16 cellular contexts compared by ENCODE assay signal in genomic region chrX:132093239-132093860, GRCh38. TPM values are rescaled to one million over a fixed set of nuclear protein-coding genes. Genes with fewer than 3 reads are reported as not detected.
"Had no signal": no experiment of that assay in that cellular context is flagged by ENCODE, and none has a peak within 500 bp of the region (broad histone marks: within the 10 kb centered on the region; RNA-seq: fewer than 3 reads in every experiment).

No MANE protein-coding gene starts in this region.

- H3K27ac Mint-ChIP-seq: activated CD4-positive, alpha-beta T cell treated with anti-CD3 and anti-CD28 coated beads, Interleukin-2, amount 10 ng/mL, durations not matched to agents 7 days and 5 days; activated CD8-positive, alpha-beta T cell treated with anti-CD3 and anti-CD28 coated beads, Interleukin-2, amount 10 ng/mL, durations not matched to agents 7 days and 5 days; activated naive CD4-positive, alpha-beta T cell treated with anti-CD3 and anti-CD28 coated beads, Interleukin-2, amount 10 ng/mL, durations not matched to agents 7 days and 5 days; endodermal cell; nephron progenitor cell had no signal

- DNase-seq: activated CD4-positive, alpha-beta T cell treated with anti-CD3 and anti-CD28 coated beads, Interleukin-2, amount 10 ng/mL, durations not matched to agents 7 days and 5 days; activated CD8-positive, alpha-beta T cell treated with anti-CD3 and anti-CD28 coated beads, Interleukin-2, amount 10 ng/mL, durations not matched to agents 7 days and 5 days; activated naive CD4-positive, alpha-beta T cell treated with anti-CD3 and anti-CD28 coated beads, Interleukin-2, amount 10 ng/mL, durations not matched to agents 7 days and 5 days; colonic mucosa; left cardiac atrium; nephron progenitor cell; stimulated activated CD4-positive, alpha-beta T cell treated with anti-CD3 and anti-CD28 coated beads, Interleukin-12 subunit alpha, Interleukin-12 subunit beta, amount 100 ng/mL, for 4 hours; stimulated activated CD8-positive, alpha-beta memory T cell treated with anti-CD3 and anti-CD28 coated beads, Interleukin-4, amount 100 ng/mL, for 48 hours had no signal

- H3K9me3 Mint-ChIP-seq: activated CD4-positive, alpha-beta T cell treated with anti-CD3 and anti-CD28 coated beads, Interleukin-2, amount 10 ng/mL, durations not matched to agents 7 days and 5 days; activated naive CD4-positive, alpha-beta T cell treated with anti-CD3 and anti-CD28 coated beads, Interleukin-2, amount 10 ng/mL, durations not matched to agents 7 days and 5 days; central memory CD8-positive, alpha-beta T cell; endodermal cell; nephron progenitor cell had no signal

- H3K4me3 Mint-ChIP-seq: activated CD4-positive, alpha-beta T cell treated with anti-CD3 and anti-CD28 coated beads, Interleukin-2, amount 10 ng/mL, durations not matched to agents 7 days and 5 days; activated CD8-positive, alpha-beta T cell treated with anti-CD3 and anti-CD28 coated beads, Interleukin-2, amount 10 ng/mL, durations not matched to agents 7 days and 5 days; activated naive CD4-positive, alpha-beta T cell treated with anti-CD3 and anti-CD28 coated beads, Interleukin-2, amount 10 ng/mL, durations not matched to agents 7 days and 5 days; central memory CD8-positive, alpha-beta T cell; endodermal cell; nephron progenitor cell had no signal

- H3K4me1 Mint-ChIP-seq: nephron progenitor cell had no signal

- H3K36me3 Mint-ChIP-seq: activated naive CD4-positive, alpha-beta T cell treated with anti-CD3 and anti-CD28 coated beads, Interleukin-2, amount 10 ng/mL, durations not matched to agents 7 days and 5 days had no signal

- H3K27me3 Mint-ChIP-seq: activated CD4-positive, alpha-beta T cell treated with anti-CD3 and anti-CD28 coated beads, Interleukin-2, amount 10 ng/mL, durations not matched to agents 7 days and 5 days; central memory CD8-positive, alpha-beta T cell had no signal

RNA-seq across cellular contexts. Expression of gene FRMD7, which starts 34.5 kb away (rescaled TPM):
- total RNA-seq: activated CD4-positive, alpha-beta T cell treated with anti-CD3 and anti-CD28 coated beads, Interleukin-2, amount 10 ng/mL, durations not matched to agents 7 days and 5 days; activated CD8-positive, alpha-beta T cell treated with anti-CD3 and anti-CD28 coated beads, Interleukin-2, amount 10 ng/mL, durations not matched to agents 7 days and 5 days; ascending aorta; colonic mucosa; endodermal cell; foreskin keratinocyte; hepatocyte; left cardiac atrium; lower lobe of right lung; omental fat pad; vagina had no signal
- polyA plus RNA-seq: foreskin keratinocyte, hepatocyte had no signal
